19 cellular contexts compared by ENCODE assay signal in the genomic region with DNA sequence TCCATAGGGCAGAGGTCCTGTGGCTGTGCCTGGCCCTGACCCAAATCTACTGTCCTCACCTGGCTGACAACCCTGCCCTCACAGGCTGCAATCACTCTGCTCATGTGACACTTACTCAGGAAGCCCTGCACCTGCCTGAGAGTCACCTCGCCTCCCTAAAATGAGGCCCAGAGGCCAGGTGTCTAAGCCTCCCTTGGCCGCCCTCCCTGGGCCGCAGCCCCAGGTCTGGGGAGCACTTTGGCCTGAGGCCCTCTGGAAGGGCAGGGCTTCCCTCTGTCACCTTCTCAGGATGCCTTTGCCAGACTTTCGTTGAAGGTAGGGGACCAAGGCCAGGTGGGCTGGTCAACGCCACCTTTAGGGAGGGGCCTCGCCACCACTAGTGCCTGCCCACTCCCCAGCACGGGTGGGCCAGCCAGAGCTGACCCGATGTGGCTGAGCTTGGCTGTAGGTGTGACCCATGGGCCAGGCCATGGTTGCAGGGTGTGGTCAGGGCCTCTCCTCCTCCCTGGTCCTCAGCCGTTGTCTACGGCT. TPM values are rescaled to one million over a fixed set of nuclear protein-coding genes. Genes with fewer than 3 reads are reported as not detected.
DNase-seq lines count a peak whose midpoint lies in the region; ATAC-seq and TF ChIP-seq lines count a peak whose summit lies in the region.
"Had no signal": no experiment of that assay in that cellular context is flagged by ENCODE, and none has a peak within 500 bp of the region (broad histone marks: within the 10 kb centered on the region; RNA-seq: fewer than 3 reads in every experiment).

No MANE protein-coding gene starts in this region.

- ATAC-seq in GM21526 (IDR thresholded peaks at IDR 0.05; ENCODE audit: low FRiP score, unreplicated experiment): no peak
- ATAC-seq: activated CD4-positive, CD25-positive, alpha-beta regulatory T cell treated with anti-CD3 and anti-CD28 coated beads, Interleukin-2, amount 50 U/mL, for 24 hours; stimulated activated naive CD8-positive, alpha-beta T cell treated with anti-CD3 and anti-CD28 coated beads, Interleukin-15, amount 100 ng/mL, for 72 hours had no signal

- no peaks in the 10 kb centered on the region for H3K9me2 ChIP-seq in Karpas-422 (replicated peaks; ENCODE audit: insufficient read depth, low read length)

- no peaks in the 10 kb centered on the region; the same call in 1 of the 2 replicates for H3K27me3 ChIP-seq in Karpas-422 (ENCODE audit: low read length)
- H3K27me3 ChIP-seq in endodermal cell (ENCODE audit: control insufficient read depth, insufficient read depth, low read length, poor library complexity, severe bottlenecking): no peaks in the 10 kb centered on the region
- no peaks in the 10 kb centered on the region for H3K27me3 ChIP-seq in sigmoid colon
- H3K27me3 ChIP-seq in esophagus muscularis mucosa: peaks cover 0 to 3% (median 0%) of the 10 kb centered on the region in 4 donors
- H3K27me3 ChIP-seq: BLaER1 had no signal

- H3K9ac ChIP-seq in Karpas-422 (ENCODE audit: low read length) (no peak overlapping the region), endodermal cell (ENCODE audit: extremely low read depth, low read length, poor library complexity, severe bottlenecking) (no peak overlapping the region)
- H3K9ac ChIP-seq: BLaER1 had no signal

- 82 to 84% methylated on average over 9 to 10 of the region's 10 CpGs for WGBS in endodermal cell (ENCODE audit: insufficient coverage in 1 of 2, insufficient read length in 1 of 2), 2 experiments
- WGBS in sigmoid colon, 2 donors: 52 to 74% methylated on average over 10 of the region's 10 CpGs
- WGBS in esophagus muscularis mucosa: 96% methylated on average over 4 of the region's 10 CpGs

- H3K9me3 Mint-ChIP-seq in endodermal cell (peaks cover 13% of the 10 kb centered on the region), chondrocyte (ENCODE audit: low read depth) (peaks cover 7% of the 10 kb centered on the region)

- no peak overlapping the region for H3K27ac Mint-ChIP-seq in endodermal cell
- no peak overlapping the region for H3K27ac Mint-ChIP-seq in chondrocyte (ENCODE audit: unreplicated experiment)
- H3K27ac Mint-ChIP-seq: dendritic cell treated with granulocyte-macrophage colony-stimulating factor and Interleukin-4, amounts not matched to agents 40 ng/mL and 50 ng/mL, for 4 days; HFFc6; stimulated activated naive CD8-positive, alpha-beta T cell treated with anti-CD3 and anti-CD28 coated beads, Interleukin-15, amount 100 ng/mL, for 72 hours had no signal

- H3K4me2 ChIP-seq in Karpas-422 (ENCODE audit: low read depth, low read length, poor library complexity, severe bottlenecking): peak overlapping the region; percentile 32
- H3K4me2 ChIP-seq: BLaER1 had no signal

- H3K36me3 ChIP-seq in Karpas-422 (ENCODE audit: insufficient read depth, low read length) (no peaks in the 10 kb centered on the region), endodermal cell (ENCODE audit: control insufficient read depth, insufficient read depth, low read length) (no peaks in the 10 kb centered on the region), sigmoid colon (no peaks in the 10 kb centered on the region), esophagus muscularis mucosa (no peaks in the 10 kb centered on the region)
- H3K36me3 ChIP-seq: BLaER1, spleen had no signal

- TF ChIP-seq POLR2A in sigmoid colon (IDR thresholded peaks at IDR 0.05) (no peak), esophagus muscularis mucosa (IDR thresholded peaks at IDR 0.05; ENCODE audit: low read depth) (no peak)

- H3K4me1 ChIP-seq in Karpas-422 (ENCODE audit: low read length) (peaks cover 30% of the 10 kb centered on the region), endodermal cell (ENCODE audit: control insufficient read depth, insufficient read depth, low read length) (no peaks in the 10 kb centered on the region), sigmoid colon (peaks cover 0 to 8% (median 8%) of the 10 kb centered on the region in 4 donors), esophagus muscularis mucosa (peaks cover 1 to 9% (median 7%) of the 10 kb centered on the region in 4 donors)

- peak; percentile 2 for DNase-seq in activated gamma-delta T cell treated with Interleukin-2 at 50 U/mL for 16 hours
- DNase-seq in activated gamma-delta T cell (lab: John Stamatoyannopoulos, UW): no peak
- DNase-seq in Karpas-422: no peak
- peak; percentile 24 for DNase-seq in endodermal cell
- DNase-seq in sigmoid colon: peak; percentile 44
- no peak for DNase-seq in esophagus muscularis mucosa (ENCODE audit: extremely low spot score)
- DNase-seq in chondrocyte (ENCODE audit: low spot score): no peak
- DNase-seq: Calu3; HFFc6; Kasumi-1; NCI-H1694 treated with DMSO at 0.1 percent for 48 hours; SIG-M5; stimulated activated CD4-positive, alpha-beta T cell treated with anti-CD3 and anti-CD28 coated beads, Interleukin-4, amount 100 ng/mL, for 24 hours; stimulated activated naive CD8-positive, alpha-beta T cell treated with anti-CD3 and anti-CD28 coated beads, Interleukin-15, amount 100 ng/mL, for 72 hours had no signal

- H3K4me3 Mint-ChIP-seq in endodermal cell (no peak overlapping the region), chondrocyte (ENCODE audit: unreplicated experiment) (no peak overlapping the region)
- H3K4me3 Mint-ChIP-seq: dendritic cell treated with granulocyte-macrophage colony-stimulating factor and Interleukin-4, amounts not matched to agents 40 ng/mL and 50 ng/mL, for 4 days; HFFc6; stimulated activated naive CD8-positive, alpha-beta T cell treated with anti-CD3 and anti-CD28 coated beads, Interleukin-15, amount 100 ng/mL, for 72 hours had no signal

- no peaks in the 10 kb centered on the region for H3K79me2 ChIP-seq in Karpas-422 (ENCODE audit: low read length)

- H3K9me3 ChIP-seq in Karpas-422 (ENCODE audit: low read length) (no peaks in the 10 kb centered on the region), endodermal cell (ENCODE audit: control insufficient read depth, low read length) (no peaks in the 10 kb centered on the region), sigmoid colon (no peaks in the 10 kb centered on the region), esophagus muscularis mucosa (no peaks in the 10 kb centered on the region)

- intact Hi-C loops in sigmoid colon (cut with DNase I): no loop called here
- intact Hi-C loops in esophagus muscularis mucosa (cut with DNase I): no loop called here

- H3K36me3 Mint-ChIP-seq in endodermal cell (ENCODE audit: low read depth): no peaks in the 10 kb centered on the region
- no peaks in the 10 kb centered on the region for H3K36me3 Mint-ChIP-seq in chondrocyte (ENCODE audit: low read depth)

- H3K4me1 Mint-ChIP-seq in endodermal cell (no peaks in the 10 kb centered on the region), chondrocyte (ENCODE audit: low read depth) (peaks cover 8% of the 10 kb centered on the region)

- no peak overlapping the region for H2AFZ ChIP-seq in Karpas-422 (ENCODE audit: low read length)

- H3K27me3 Mint-ChIP-seq in endodermal cell (ENCODE audit: insufficient read depth) (peaks cover 56% of the 10 kb centered on the region), chondrocyte (ENCODE audit: low read depth) (no peaks in the 10 kb centered on the region)

- H3K27ac ChIP-seq in Karpas-422 (ENCODE audit: low read length) (no peak overlapping the region), endodermal cell (ENCODE audit: low read depth, low read length) (no peak overlapping the region), sigmoid colon (no peak overlapping the region), esophagus muscularis mucosa (replicated peaks in 1 of 4) (no peak overlapping the region)
- H3K27ac ChIP-seq: BLaER1, spleen had no signal

- TF ChIP-seq EP300 in sigmoid colon (IDR thresholded peaks at IDR 0.05) (no peak), esophagus muscularis mucosa (IDR thresholded peaks at IDR 0.05) (no peak)

- TF ChIP-seq CTCF in endodermal cell (conservative IDR thresholded peaks at IDR 0.05): no peak
- TF ChIP-seq CTCF in sigmoid colon (IDR thresholded peaks at IDR 0.05): no peak
- no peak for TF ChIP-seq CTCF in esophagus muscularis mucosa (IDR thresholded peaks at IDR 0.05)
- TF ChIP-seq CTCF in chondrocyte (IDR thresholded peaks at IDR 0.05): no peak

- no peak overlapping the region for H3K4me3 ChIP-seq in Karpas-422 (ENCODE audit: low read length)
- H3K4me3 ChIP-seq in endodermal cell (ENCODE audit: low read length): no peak overlapping the region
- H3K4me3 ChIP-seq in sigmoid colon: no peak overlapping the region
- no peak overlapping the region for H3K4me3 ChIP-seq in esophagus muscularis mucosa
- H3K4me3 ChIP-seq: BLaER1, spleen had no signal

- H4K20me1 ChIP-seq in Karpas-422 (ENCODE audit: insufficient read depth, low read depth, low read length): no peaks in the 10 kb centered on the region
- H4K20me1 ChIP-seq: BLaER1 had no signal

RNA-seq across cellular contexts. Expression of gene GPC1, which starts 6.1 kb away (rescaled TPM):
- 0.60 and 0.87 TPM in 2 replicates for total RNA-seq in Karpas-422 (2014; rRNA removed; shearing (Covaris generic); ENCODE audit: low replicate concordance)
- total RNA-seq in endodermal cell (10 to 100 TPM; 37.8 to 69.7 TPM), sigmoid colon (10 to 100 TPM in 3 of 4 donors, 1 to 10 TPM in 1; 7.2 to 30.7 (median 23.7) TPM), esophagus muscularis mucosa (10 to 100 TPM; 29.1 to 71.5 (median 41.8) TPM), chondrocyte (261 to 354 TPM (median 264 TPM) in 3 replicates)
- 55.9 TPM for polyA plus RNA-seq in endodermal cell (2013, experiment 1 of 2)
- 56.9 TPM for polyA plus RNA-seq in endodermal cell (2013, experiment 2 of 2)
- polyA plus RNA-seq in sigmoid colon: 10 to 100 TPM in 1 of 3 donors, 1 to 10 TPM in 2; 3.0 to 15.8 (median 7.2) TPM

Comparison
In these comparisons a context has a peak if more than half of its experiments do, and no peak if none do; other contexts are left out.
1. DNase-seq: peak in activated gamma-delta T cell treated with Interleukin-2 at 50 U/mL for 16 hours (single experiment), endodermal cell (single experiment) and sigmoid colon (single experiment); none in activated gamma-delta T cell (single experiment), Karpas-422 (single experiment), esophagus muscularis mucosa (single experiment) and chondrocyte (single experiment).